9 cellular contexts compared by ENCODE assay signal in the genomic region with DNA sequence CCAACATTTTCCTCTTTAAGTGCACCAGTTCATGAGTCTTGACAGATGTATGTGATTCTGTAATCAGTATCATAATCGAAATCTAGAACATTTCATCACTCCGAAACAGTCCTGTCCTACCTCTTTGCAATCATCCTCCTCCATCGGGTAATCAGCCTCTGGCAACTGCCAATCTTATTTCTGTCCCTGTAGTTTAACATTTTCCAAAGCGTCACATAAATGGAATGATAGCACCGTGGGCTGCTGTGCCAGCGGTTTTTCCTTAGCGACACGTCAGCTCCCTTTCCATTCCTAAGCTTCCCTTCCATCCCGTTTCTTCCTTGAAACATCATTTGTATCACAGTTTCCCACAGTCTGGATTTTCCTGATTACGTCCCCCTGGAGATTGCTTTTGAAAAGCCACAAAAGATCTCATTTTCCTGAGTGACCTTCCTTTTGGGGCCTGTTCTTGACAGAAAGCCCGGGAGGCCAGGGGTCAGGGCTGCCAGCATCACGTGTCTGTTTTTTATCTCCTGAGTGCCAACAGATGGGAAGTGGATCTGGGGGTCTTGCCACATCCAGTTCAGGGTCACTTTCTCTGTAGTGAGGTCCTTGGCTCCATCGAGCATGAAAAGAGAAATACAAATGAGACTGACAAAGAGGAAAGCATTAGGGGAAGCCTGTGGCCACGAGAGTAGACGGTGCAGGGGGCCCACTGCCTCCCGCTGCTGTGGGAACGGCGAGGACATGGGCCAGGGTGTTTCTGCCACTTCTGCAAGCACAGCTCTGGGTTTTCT. TPM values are rescaled to one million over a fixed set of nuclear protein-coding genes. Genes with fewer than 3 reads are reported as not detected.
DNase-seq lines count a peak whose midpoint lies in the region; ATAC-seq and TF ChIP-seq lines count a peak whose summit lies in the region.
"Had no signal": no experiment of that assay in that cellular context is flagged by ENCODE, and none has a peak within 500 bp of the region (broad histone marks: within the 10 kb centered on the region; RNA-seq: fewer than 3 reads in every experiment).

No MANE protein-coding gene starts in this region.

- peaks cover 42% of the 10 kb centered on the region for H3K36me3 Mint-ChIP-seq in Caco-2 (ENCODE audit: insufficient read depth, unreplicated experiment)
- H3K36me3 Mint-ChIP-seq in central memory CD8-positive, alpha-beta T cell (ENCODE audit: insufficient read depth): peaks cover 12% of the 10 kb centered on the region

- intact Hi-C loops in Caco-2 (cut with micrococcal nuclease; ENCODE audit: unreplicated experiment): no loop called here

- no TSS peak for BruUV-seq in Caco-2 (replicated peaks; lab: Mats Ljungman, UMichigan)

- TF ChIP-seq CTCF in Caco-2 (IDR thresholded peaks at IDR 0.05; ENCODE audit: insufficient read depth in 1 of 2, low read depth in 1 of 2, low read length in 1 of 2, severe bottlenecking in 1 of 2, unreplicated experiment in 1 of 2): no peak

- H3K9ac ChIP-seq in rectal smooth muscle tissue (ENCODE audit: low read length): no peak overlapping the region

- H3K27me3 ChIP-seq in Caco-2 (replicated peaks; ENCODE audit: control insufficient read depth, insufficient read depth, low read length) (no peaks in the 10 kb centered on the region), rectal smooth muscle tissue (ENCODE audit: control insufficient read depth, insufficient read depth, low read length) (no peaks in the 10 kb centered on the region)

- peak overlapping the region; percentile 16 for H3K27ac Mint-ChIP-seq in Caco-2 (ENCODE audit: unreplicated experiment)
- peak overlapping the region; percentile 47 for H3K27ac Mint-ChIP-seq in central memory CD8-positive, alpha-beta T cell (ENCODE audit: low read depth)

- no peak overlapping the region for H3K4me3 Mint-ChIP-seq in Caco-2 (ENCODE audit: unreplicated experiment)
- H3K4me3 Mint-ChIP-seq in central memory CD8-positive, alpha-beta T cell: no peak overlapping the region
- H3K4me3 Mint-ChIP-seq: CD4-positive, CD25-positive, alpha-beta regulatory T cell had no signal

- POLR2A ChIA-PET in Caco-2 (lab: Charles Lee): no interaction called here

- no peaks in the 10 kb centered on the region for H3K27me3 Mint-ChIP-seq in Caco-2 (ENCODE audit: insufficient read depth, unreplicated experiment)
- H3K27me3 Mint-ChIP-seq in central memory CD8-positive, alpha-beta T cell: no peaks in the 10 kb centered on the region
- H3K27me3 Mint-ChIP-seq: CD4-positive, CD25-positive, alpha-beta regulatory T cell had no signal

- CTCF ChIA-PET in Caco-2 (lab: Charles Lee): no interaction called here

- H3K9me3 ChIP-seq in Caco-2: no peaks in the 10 kb centered on the region

- H3K36me3 ChIP-seq in Caco-2 (ENCODE audit: control insufficient read depth, insufficient read depth, low read length) (peaks cover 2% of the 10 kb centered on the region; the same call in 1 of the 2 replicates), rectal smooth muscle tissue (ENCODE audit: control insufficient read depth, insufficient read depth, low read length) (peaks cover 5% of the 10 kb centered on the region)

- H3K9me3 Mint-ChIP-seq in Caco-2 (ENCODE audit: unreplicated experiment): no peaks in the 10 kb centered on the region
- no peaks in the 10 kb centered on the region for H3K9me3 Mint-ChIP-seq in central memory CD8-positive, alpha-beta T cell
- H3K9me3 Mint-ChIP-seq: CD4-positive, CD25-positive, alpha-beta regulatory T cell had no signal

- ATAC-seq in central memory CD8-positive, alpha-beta T cell (replicated peaks; ENCODE audit: extremely low read depth, poor library complexity, severe bottlenecking): no peak
- no peak for ATAC-seq in HG03439 (IDR thresholded peaks at IDR 0.05; ENCODE audit: unreplicated experiment)

- DNase-seq in Caco-2 (no peak), hepatic stellate cell (ENCODE audit: low spot score) (peak; percentile 93), C1 segment of cervical spinal cord (lab: John Stamatoyannopoulos, UW) (no peak), middle frontal gyrus (ENCODE audit: extremely low spot score, low spot score) (no peak), SHP77 treated with DMSO at 0.1 percent for 48 hours (lab: John Stamatoyannopoulos, UW) (no peak)
- DNase-seq in central memory CD8-positive, alpha-beta T cell (ENCODE audit: low spot score in 2 of 2): no peak
- DNase-seq: CD4-positive, CD25-positive, alpha-beta regulatory T cell had no signal

- peaks cover 22% of the 10 kb centered on the region for H3K4me1 ChIP-seq in Caco-2
- H3K4me1 ChIP-seq in rectal smooth muscle tissue (ENCODE audit: control insufficient read depth, insufficient read depth, low read length): peaks cover 23% of the 10 kb centered on the region

- peaks cover 12% of the 10 kb centered on the region for H3K4me1 Mint-ChIP-seq in Caco-2 (ENCODE audit: low read depth, unreplicated experiment)
- H3K4me1 Mint-ChIP-seq in central memory CD8-positive, alpha-beta T cell: peaks cover 7% of the 10 kb centered on the region

- H3K4me3 ChIP-seq in Caco-2 (ENCODE audit: low read depth, low read length): no peak overlapping the region
- H3K4me3 ChIP-seq in rectal smooth muscle tissue (ENCODE audit: low read length): no peak overlapping the region

- peak overlapping the region; percentile 43 for H3K27ac ChIP-seq in rectal smooth muscle tissue (ENCODE audit: low read depth, low read length)

RNA-seq across cellular contexts. Expression of a gene that starts 31.6 kb away (rescaled TPM):
- 65.4 and 71.1 TPM in 2 replicates for total RNA-seq in Caco-2 (2022)

RNA-seq across cellular contexts. Expression of a gene that starts 47.8 kb away (rescaled TPM):
- 162 and 171 TPM in 2 replicates for total RNA-seq in Caco-2 (2022)
